In genomic region chr16:22191089-22191965, GRCh38 we compare ENCODE assay signal across 1 cellular context.
TF ChIP-seq lines count a peak whose summit lies in the region.

No MANE protein-coding gene starts in this region.

TF ChIP-seq in HepG2, 621 proteins besides CTCF, POLR2A, EP300 and RAD21 (continued from another document and continues in another):
- TF ChIP-seq, protein P1, sequence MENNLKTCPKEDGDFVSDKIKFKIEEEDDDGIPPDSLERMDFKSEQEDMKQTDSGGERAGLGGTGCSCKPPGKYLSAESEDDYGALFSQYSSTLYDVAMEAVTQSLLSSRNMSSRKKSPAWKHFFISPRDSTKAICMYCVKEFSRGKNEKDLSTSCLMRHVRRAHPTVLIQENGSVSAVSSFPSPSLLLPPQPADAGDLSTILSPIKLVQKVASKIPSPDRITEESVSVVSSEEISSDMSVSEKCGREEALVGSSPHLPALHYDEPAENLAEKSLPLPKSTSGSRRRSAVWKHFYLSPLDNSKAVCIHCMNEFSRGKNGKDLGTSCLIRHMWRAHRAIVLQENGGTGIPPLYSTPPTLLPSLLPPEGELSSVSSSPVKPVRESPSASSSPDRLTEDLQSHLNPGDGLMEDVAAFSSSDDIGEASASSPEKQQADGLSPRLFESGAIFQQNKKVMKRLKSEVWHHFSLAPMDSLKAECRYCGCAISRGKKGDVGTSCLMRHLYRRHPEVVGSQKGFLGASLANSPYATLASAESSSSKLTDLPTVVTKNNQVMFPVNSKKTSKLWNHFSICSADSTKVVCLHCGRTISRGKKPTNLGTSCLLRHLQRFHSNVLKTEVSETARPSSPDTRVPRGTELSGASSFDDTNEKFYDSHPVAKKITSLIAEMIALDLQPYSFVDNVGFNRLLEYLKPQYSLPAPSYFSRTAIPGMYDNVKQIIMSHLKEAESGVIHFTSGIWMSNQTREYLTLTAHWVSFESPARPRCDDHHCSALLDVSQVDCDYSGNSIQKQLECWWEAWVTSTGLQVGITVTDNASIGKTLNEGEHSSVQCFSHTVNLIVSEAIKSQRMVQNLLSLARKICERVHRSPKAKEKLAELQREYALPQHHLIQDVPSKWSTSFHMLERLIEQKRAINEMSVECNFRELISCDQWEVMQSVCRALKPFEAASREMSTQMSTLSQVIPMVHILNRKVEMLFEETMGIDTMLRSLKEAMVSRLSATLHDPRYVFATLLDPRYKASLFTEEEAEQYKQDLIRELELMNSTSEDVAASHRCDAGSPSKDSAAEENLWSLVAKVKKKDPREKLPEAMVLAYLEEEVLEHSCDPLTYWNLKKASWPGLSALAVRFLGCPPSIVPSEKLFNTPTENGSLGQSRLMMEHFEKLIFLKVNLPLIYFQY (CRISPR knock-in tag; IDR thresholded peaks at IDR 0.05; ENCODE audit: borderline replicate concordance): peak; percentile 94; the same call in 1 of the 2 replicates
- TF ChIP-seq, protein P2, sequence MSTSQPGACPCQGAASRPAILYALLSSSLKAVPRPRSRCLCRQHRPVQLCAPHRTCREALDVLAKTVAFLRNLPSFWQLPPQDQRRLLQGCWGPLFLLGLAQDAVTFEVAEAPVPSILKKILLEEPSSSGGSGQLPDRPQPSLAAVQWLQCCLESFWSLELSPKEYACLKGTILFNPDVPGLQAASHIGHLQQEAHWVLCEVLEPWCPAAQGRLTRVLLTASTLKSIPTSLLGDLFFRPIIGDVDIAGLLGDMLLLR (CRISPR knock-in tag; IDR thresholded peaks at IDR 0.05): 0 out of 2 replicates have a peak, but pooled peaks have one; percentile 6
- TF ChIP-seq NFE2L1 (CRISPR knock-in tag; IDR thresholded peaks at IDR 0.05; ENCODE audit: borderline replicate concordance): peak; percentile 64; the same call in 1 of the 2 replicates
- no peak for TF ChIP-seq ZNF232 (CRISPR knock-in tag; IDR thresholded peaks at IDR 0.05; ENCODE audit: borderline replicate concordance)
- TF ChIP-seq KLF15 (CRISPR knock-in tag; IDR thresholded peaks at IDR 0.05; ENCODE audit: borderline replicate concordance): no peak
- no peak for TF ChIP-seq MED13 (CRISPR knock-in tag; IDR thresholded peaks at IDR 0.05)
- no peak; the same call in 1 of the 2 replicates for TF ChIP-seq POLR2AphosphoS2 (IDR thresholded peaks at IDR 0.05; ENCODE audit: low read depth, low read length)
- peak; percentile 82; the same call in 1 of the 2 replicates for TF ChIP-seq ZC3H13 (CRISPR knock-in tag; IDR thresholded peaks at IDR 0.05)
- no peak for TF ChIP-seq ZNF367 (CRISPR knock-in tag; IDR thresholded peaks at IDR 0.05; ENCODE audit: borderline replicate concordance)
- TF ChIP-seq HNF4G (IDR thresholded peaks at IDR 0.05; ENCODE audit: borderline replicate concordance, low read depth, low read length): no peak
- TF ChIP-seq HNF4G (CRISPR knock-in tag; IDR thresholded peaks at IDR 0.05; ENCODE audit: borderline replicate concordance, low read depth): peak; percentile 55; the same call in 1 of the 2 replicates
- TF ChIP-seq NR2F6 (IDR thresholded peaks at IDR 0.05): no peak
- no peak; the same call in 1 of the 2 replicates for TF ChIP-seq NR2F6 (CRISPR knock-in tag; IDR thresholded peaks at IDR 0.05)
- TF ChIP-seq, protein P3, sequence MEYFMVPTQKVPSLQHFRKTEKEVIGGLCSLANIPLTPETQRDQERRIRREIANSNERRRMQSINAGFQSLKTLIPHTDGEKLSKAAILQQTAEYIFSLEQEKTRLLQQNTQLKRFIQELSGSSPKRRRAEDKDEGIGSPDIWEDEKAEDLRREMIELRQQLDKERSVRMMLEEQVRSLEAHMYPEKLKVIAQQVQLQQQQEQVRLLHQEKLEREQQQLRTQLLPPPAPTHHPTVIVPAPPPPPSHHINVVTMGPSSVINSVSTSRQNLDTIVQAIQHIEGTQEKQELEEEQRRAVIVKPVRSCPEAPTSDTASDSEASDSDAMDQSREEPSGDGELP (IDR thresholded peaks at IDR 0.05; ENCODE audit: borderline replicate concordance, low read depth): peak; percentile 47; the same call in 1 of the 2 replicates
- TF ChIP-seq ZNF564 (CRISPR knock-in tag; IDR thresholded peaks at IDR 0.05): 0 out of 2 replicates have a peak, but pooled peaks have one; percentile 45
- no peak for TF ChIP-seq ZBTB8A (CRISPR knock-in tag; IDR thresholded peaks at IDR 0.05; ENCODE audit: borderline replicate concordance, low read depth)
- TF ChIP-seq CSRNP1 (CRISPR knock-in tag; IDR thresholded peaks at IDR 0.05): no peak; the same call in 1 of the 2 replicates
- peak; percentile 75; the same call in 1 of the 2 replicates for TF ChIP-seq MED1 (CRISPR knock-in tag; IDR thresholded peaks at IDR 0.05)
- TF ChIP-seq SP4 (CRISPR knock-in tag; IDR thresholded peaks at IDR 0.05): no peak; the same call in 1 of the 2 replicates
- peak; percentile 98 for TF ChIP-seq POLR2AphosphoS5 (IDR thresholded peaks at IDR 0.05; ENCODE audit: low read depth, low read length)
- 0 out of 2 replicates have a peak, but pooled peaks have one; percentile 35 for TF ChIP-seq SOX5 (CRISPR knock-in tag; IDR thresholded peaks at IDR 0.05; ENCODE audit: borderline replicate concordance)
- peak; percentile 22; the same call in 1 of the 2 replicates for TF ChIP-seq MEIS1 (CRISPR knock-in tag; IDR thresholded peaks at IDR 0.05; ENCODE audit: borderline replicate concordance)
- no peak for TF ChIP-seq ZNF83 (CRISPR knock-in tag; IDR thresholded peaks at IDR 0.05; ENCODE audit: borderline replicate concordance)
- TF ChIP-seq CENPBD1 (CRISPR knock-in tag; IDR thresholded peaks at IDR 0.05; ENCODE audit: borderline replicate concordance, low read depth): no peak; the same call in 1 of the 2 replicates
- TF ChIP-seq KDM5A (IDR thresholded peaks at IDR 0.05; ENCODE audit: borderline replicate concordance, low read length): peak; percentile 68
- TF ChIP-seq YEATS4 (CRISPR knock-in tag; IDR thresholded peaks at IDR 0.05; ENCODE audit: borderline replicate concordance): no peak; the same call in 1 of the 2 replicates
- TF ChIP-seq ZZZ3 (CRISPR knock-in tag; IDR thresholded peaks at IDR 0.05; ENCODE audit: borderline replicate concordance): no peak
- TF ChIP-seq RBM22 (optimal IDR thresholded peaks at IDR 0.05; ENCODE audit: low read length): no peak
- TF ChIP-seq POLR2G (IDR thresholded peaks at IDR 0.05; ENCODE audit: low read depth, low read length): peak; percentile 96
- 0 out of 2 replicates have a peak, but pooled peaks have one; percentile 40 for TF ChIP-seq HOXD1 (CRISPR knock-in tag; IDR thresholded peaks at IDR 0.05)
- TF ChIP-seq ZFP37 (CRISPR knock-in tag; IDR thresholded peaks at IDR 0.05; ENCODE audit: borderline replicate concordance): no peak
- peak; percentile 27; the same call in 1 of the 2 replicates for TF ChIP-seq KDM3A (CRISPR knock-in tag; IDR thresholded peaks at IDR 0.05; ENCODE audit: low read depth)
- peak; percentile 64; the same call in 1 of the 2 replicates for TF ChIP-seq ZNF280B (CRISPR knock-in tag; IDR thresholded peaks at IDR 0.05; ENCODE audit: borderline replicate concordance)
- TF ChIP-seq, protein P4, sequence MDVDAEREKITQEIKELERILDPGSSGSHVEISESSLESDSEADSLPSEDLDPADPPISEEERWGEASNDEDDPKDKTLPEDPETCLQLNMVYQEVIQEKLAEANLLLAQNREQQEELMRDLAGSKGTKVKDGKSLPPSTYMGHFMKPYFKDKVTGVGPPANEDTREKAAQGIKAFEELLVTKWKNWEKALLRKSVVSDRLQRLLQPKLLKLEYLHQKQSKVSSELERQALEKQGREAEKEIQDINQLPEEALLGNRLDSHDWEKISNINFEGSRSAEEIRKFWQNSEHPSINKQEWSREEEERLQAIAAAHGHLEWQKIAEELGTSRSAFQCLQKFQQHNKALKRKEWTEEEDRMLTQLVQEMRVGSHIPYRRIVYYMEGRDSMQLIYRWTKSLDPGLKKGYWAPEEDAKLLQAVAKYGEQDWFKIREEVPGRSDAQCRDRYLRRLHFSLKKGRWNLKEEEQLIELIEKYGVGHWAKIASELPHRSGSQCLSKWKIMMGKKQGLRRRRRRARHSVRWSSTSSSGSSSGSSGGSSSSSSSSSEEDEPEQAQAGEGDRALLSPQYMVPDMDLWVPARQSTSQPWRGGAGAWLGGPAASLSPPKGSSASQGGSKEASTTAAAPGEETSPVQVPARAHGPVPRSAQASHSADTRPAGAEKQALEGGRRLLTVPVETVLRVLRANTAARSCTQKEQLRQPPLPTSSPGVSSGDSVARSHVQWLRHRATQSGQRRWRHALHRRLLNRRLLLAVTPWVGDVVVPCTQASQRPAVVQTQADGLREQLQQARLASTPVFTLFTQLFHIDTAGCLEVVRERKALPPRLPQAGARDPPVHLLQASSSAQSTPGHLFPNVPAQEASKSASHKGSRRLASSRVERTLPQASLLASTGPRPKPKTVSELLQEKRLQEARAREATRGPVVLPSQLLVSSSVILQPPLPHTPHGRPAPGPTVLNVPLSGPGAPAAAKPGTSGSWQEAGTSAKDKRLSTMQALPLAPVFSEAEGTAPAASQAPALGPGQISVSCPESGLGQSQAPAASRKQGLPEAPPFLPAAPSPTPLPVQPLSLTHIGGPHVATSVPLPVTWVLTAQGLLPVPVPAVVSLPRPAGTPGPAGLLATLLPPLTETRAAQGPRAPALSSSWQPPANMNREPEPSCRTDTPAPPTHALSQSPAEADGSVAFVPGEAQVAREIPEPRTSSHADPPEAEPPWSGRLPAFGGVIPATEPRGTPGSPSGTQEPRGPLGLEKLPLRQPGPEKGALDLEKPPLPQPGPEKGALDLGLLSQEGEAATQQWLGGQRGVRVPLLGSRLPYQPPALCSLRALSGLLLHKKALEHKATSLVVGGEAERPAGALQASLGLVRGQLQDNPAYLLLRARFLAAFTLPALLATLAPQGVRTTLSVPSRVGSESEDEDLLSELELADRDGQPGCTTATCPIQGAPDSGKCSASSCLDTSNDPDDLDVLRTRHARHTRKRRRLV (CRISPR knock-in tag; IDR thresholded peaks at IDR 0.05): peak; percentile 39; the same call in 1 of the 2 replicates
- no peak for TF ChIP-seq ZNF761 (CRISPR knock-in tag; conservative IDR thresholded peaks at IDR 0.05)
- no peak for TF ChIP-seq ZBTB3 (CRISPR knock-in tag; IDR thresholded peaks at IDR 0.05; ENCODE audit: borderline replicate concordance, low read depth)
- TF ChIP-seq ZNF205 (CRISPR knock-in tag; IDR thresholded peaks at IDR 0.05): 0 out of 2 replicates have a peak, but pooled peaks have one; percentile 16
- peak; percentile 48; the same call in 1 of the 2 replicates for TF ChIP-seq RXRA (CRISPR knock-in tag; IDR thresholded peaks at IDR 0.05)
- peak; percentile 42; the same call in 1 of the 2 replicates for TF ChIP-seq ZNF160 (CRISPR knock-in tag; IDR thresholded peaks at IDR 0.05)
- TF ChIP-seq XBP1 (CRISPR knock-in tag; IDR thresholded peaks at IDR 0.05): no peak; the same call in 1 of the 2 replicates
- no peak for TF ChIP-seq ARID2 (CRISPR knock-in tag; IDR thresholded peaks at IDR 0.05; ENCODE audit: borderline replicate concordance)
- TF ChIP-seq HNRNPL (IDR thresholded peaks at IDR 0.05; ENCODE audit: low read depth, low read length): peak; percentile 70; the same call in 1 of the 2 replicates
- no peak for TF ChIP-seq PHB2 (IDR thresholded peaks at IDR 0.05; ENCODE audit: partially characterized antibody)
- TF ChIP-seq ELF1 (CRISPR knock-in tag; IDR thresholded peaks at IDR 0.05): peak; percentile 84
- no peak; the same call in 1 of the 2 replicates for TF ChIP-seq ZNF569 (CRISPR knock-in tag; IDR thresholded peaks at IDR 0.05; ENCODE audit: borderline replicate concordance)
- no peak; the same call in 1 of the 2 replicates for TF ChIP-seq NFYB (CRISPR knock-in tag; IDR thresholded peaks at IDR 0.05)
- 0 out of 2 replicates have a peak, but pooled peaks have one; percentile 31 for TF ChIP-seq RELA (CRISPR knock-in tag; IDR thresholded peaks at IDR 0.05)
